Comparison of ENCODE assay signal across 9 cellular contexts in genomic region chr4:69025191-69025998, GRCh38.
A peak's percentile ranks its signal among the peaks of the same experiment; 100 is the strongest.
DNase-seq lines count a peak whose midpoint lies in the region; ATAC-seq and TF ChIP-seq lines count a peak whose summit lies in the region.
"Had no signal": no experiment of that assay in that cellular context is flagged by ENCODE, and none has a peak within 500 bp of the region (broad histone marks: within the 10 kb centered on the region; RNA-seq: fewer than 3 reads in every experiment).

No MANE protein-coding gene starts in this region.

- DNase-seq in fibroblast of the aortic adventitia (ENCODE audit: low read depth): no peak
- no peak for DNase-seq in T-helper 2 cell treated with Interferon-gamma antibody and Interleukin-4, amounts not matched to agents 5 μg/mL and 100 μg/mL, for 36 hours (ENCODE audit: low spot score)
- no peak for DNase-seq in GM10248 (ENCODE audit: extremely low spot score)
- no peak for DNase-seq in NCI-H2107 treated with DMSO at 0.1 percent for 48 hours (lab: John Stamatoyannopoulos, UW; ENCODE audit: unreplicated experiment)
- no peak for DNase-seq in COLO829 (ENCODE audit: low spot score)

- no peaks in the 10 kb centered on the region for H3K27me3 Mint-ChIP-seq in T-helper 2 cell treated with Interferon-gamma antibody and Interleukin-4, amounts not matched to agents 5 μg/mL and 100 μg/mL, for 36 hours (ENCODE audit: low read depth)

- H3K27ac Mint-ChIP-seq in T-helper 2 cell treated with Interferon-gamma antibody and Interleukin-4, amounts not matched to agents 5 μg/mL and 100 μg/mL, for 36 hours: no peak overlapping the region

- H3K4me3 ChIP-seq in fibroblast of the aortic adventitia (ENCODE audit: low read depth, low read length): no peak overlapping the region
- H3K4me3 ChIP-seq: skin epidermis had no signal

- CTCF ChIA-PET in GM10248 (lab: Yijun Ruan, JAX): interaction anchor here (1.4 kb wide), 1 partner anchor 20 kb away, joined by 3 read pairs; no protein-coding TSS in a partner anchor

- ATAC-seq in GM19467 (IDR thresholded peaks at IDR 0.05; ENCODE audit: unreplicated experiment): peak; percentile 64

- no peaks in the 10 kb centered on the region for H3K9me3 Mint-ChIP-seq in T-helper 2 cell treated with Interferon-gamma antibody and Interleukin-4, amounts not matched to agents 5 μg/mL and 100 μg/mL, for 36 hours

- H3K27ac ChIP-seq in C4-2B: peak overlapping the region; percentile 65
- H3K27ac ChIP-seq: skin epidermis had no signal

- no peaks in the 10 kb centered on the region for H3K36me3 Mint-ChIP-seq in T-helper 2 cell treated with Interferon-gamma antibody and Interleukin-4, amounts not matched to agents 5 μg/mL and 100 μg/mL, for 36 hours (ENCODE audit: low read depth)

- no peaks in the 10 kb centered on the region for H3K4me1 Mint-ChIP-seq in T-helper 2 cell treated with Interferon-gamma antibody and Interleukin-4, amounts not matched to agents 5 μg/mL and 100 μg/mL, for 36 hours (ENCODE audit: low read depth)

- no peak overlapping the region for H3K4me3 Mint-ChIP-seq in T-helper 2 cell treated with Interferon-gamma antibody and Interleukin-4, amounts not matched to agents 5 μg/mL and 100 μg/mL, for 36 hours

- POLR2A ChIA-PET in GM10248 (lab: Yijun Ruan, JAX): no interaction called here

- TF ChIP-seq EP300 in Ishikawa (IDR thresholded peaks at IDR 0.05; ENCODE audit: borderline replicate concordance): no peak

- TF ChIP-seq CTCF in C4-2B (conservative IDR thresholded peaks at IDR 0.05) (peak; percentile 22), fibroblast of the aortic adventitia (IDR thresholded peaks at IDR 0.05; ENCODE audit: insufficient read depth, low read length) (peak; percentile 38), GM10248 (IDR thresholded peaks at IDR 0.05; ENCODE audit: control extremely low read depth, extremely low read depth, low read depth, missing control alignments) (no peak)

- peak; percentile 51 for TF ChIP-seq RAD21 in Ishikawa (IDR thresholded peaks at IDR 0.05; ENCODE audit: low read depth)

TF ChIP-seq in Ishikawa, 13 proteins besides CTCF, POLR2A, EP300 and RAD21:
- TF ChIP-seq REST (IDR thresholded peaks at IDR 0.05; ENCODE audit: low read depth): no peak
- no peak for TF ChIP-seq TEAD4 (IDR thresholded peaks at IDR 0.05)
- no peak for TF ChIP-seq CEBPB (IDR thresholded peaks at IDR 0.05)
- no peak for TF ChIP-seq TCF12 (IDR thresholded peaks at IDR 0.05; ENCODE audit: low read depth)
- TF ChIP-seq, protein P1, sequence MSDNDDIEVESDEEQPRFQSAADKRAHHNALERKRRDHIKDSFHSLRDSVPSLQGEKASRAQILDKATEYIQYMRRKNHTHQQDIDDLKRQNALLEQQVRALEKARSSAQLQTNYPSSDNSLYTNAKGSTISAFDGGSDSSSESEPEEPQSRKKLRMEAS (IDR thresholded peaks at IDR 0.05): no peak
- TF ChIP-seq ZBTB7A (IDR thresholded peaks at IDR 0.05; ENCODE audit: low read depth): no peak
- no peak for TF ChIP-seq CREB1 (IDR thresholded peaks at IDR 0.05; ENCODE audit: low read depth)
- TF ChIP-seq USF1 (IDR thresholded peaks at IDR 0.05): no peak
- no peak for TF ChIP-seq TAF1 (IDR thresholded peaks at IDR 0.05; ENCODE audit: low read depth)
TF ChIP-seq in Ishikawa: peak in this region for 0.
